8 cellular contexts compared by ENCODE assay signal in the genomic region with DNA sequence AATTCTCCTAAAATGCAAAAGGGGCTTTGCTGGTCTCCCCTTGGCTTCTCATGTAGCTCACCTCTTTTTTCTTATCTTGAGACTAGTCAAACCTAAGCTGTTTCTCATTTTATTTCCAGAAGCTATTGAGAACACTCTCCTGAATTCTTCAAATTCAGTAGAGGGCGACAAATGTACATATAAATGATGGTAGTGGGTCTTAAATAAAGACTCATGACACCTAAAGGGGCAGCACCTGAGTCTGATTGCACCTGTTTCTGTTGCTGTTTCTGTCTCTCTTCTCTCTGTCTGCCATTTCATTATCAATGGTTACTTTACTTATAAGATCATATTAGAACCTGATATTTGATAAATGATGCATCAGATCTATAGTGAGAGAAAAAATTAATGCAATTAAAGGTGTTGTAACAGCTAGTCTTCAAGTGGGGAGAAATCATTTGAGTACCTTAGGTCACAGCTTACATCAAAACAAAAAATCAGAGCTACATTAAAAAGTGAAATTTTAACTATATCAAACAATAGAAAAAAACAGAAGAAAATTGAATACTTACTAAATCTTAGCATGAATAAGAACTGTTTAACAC. TPM values are rescaled to one million over a fixed set of nuclear protein-coding genes. Genes with fewer than 3 reads are reported as not detected.
DNase-seq lines count a peak whose midpoint lies in the region; ATAC-seq and TF ChIP-seq lines count a peak whose summit lies in the region.

No MANE protein-coding gene starts in this region.

- peaks cover 3% of the 10 kb centered on the region; the same call in 1 of the 2 replicates for H3K4me1 ChIP-seq in Karpas-422 (ENCODE audit: low read length)
- H3K4me1 ChIP-seq in SK-N-SH (ENCODE audit: control insufficient read depth in 1 of 2, insufficient read depth in 2 of 2, low read depth in 1 of 2, low read length in 1 of 2): no peaks in the 10 kb centered on the region

- 0% methylated on average over 1 of the region's 1 CpG for WGBS in SK-N-SH (ENCODE audit: low lambda C conversion rate)

- H3K9ac ChIP-seq in Karpas-422 (ENCODE audit: low read length): no peak overlapping the region
- no peak overlapping the region for H3K9ac ChIP-seq in SK-N-SH

- H3K27ac ChIP-seq in Karpas-422 (ENCODE audit: low read length) (no peak overlapping the region), SK-N-SH (ENCODE audit: low read depth in 2 of 2, low read length in 1 of 2) (no peak overlapping the region)

- peak; percentile 72 for DNase-seq in COLO829 (ENCODE audit: low spot score)
- DNase-seq in Karpas-422: peak; percentile 89
- peak; percentile 60 for DNase-seq in SK-N-SH
- peak; percentile 20 for DNase-seq in glomerular visceral epithelial cell (ENCODE audit: extremely low spot score)
- no peak for DNase-seq in stimulated activated naive CD8-positive, alpha-beta T cell treated with anti-CD3 and anti-CD28 coated beads, Interleukin-15, Interleukin-2, amounts not matched to agents 100 U/mL and 50 U/mL, for 24 hours
- no peak for DNase-seq in NCI-H2081 treated with DMSO at 0.1 percent for 48 hours (lab: John Stamatoyannopoulos, UW)
- no peak for DNase-seq in NK-92 treated with Interleukin-12 subunit alpha and Interleukin-12 subunit beta, amount 100 ng/mL, for 24 hours (lab: John Stamatoyannopoulos, UW)

- H3K79me2 ChIP-seq in Karpas-422 (ENCODE audit: low read length): no peaks in the 10 kb centered on the region
- no peaks in the 10 kb centered on the region for H3K79me2 ChIP-seq in SK-N-SH (ENCODE audit: insufficient read depth)

- CTCF ChIA-PET in SK-N-SH (lab: Yijun Ruan, JAX): interaction anchor here (0.6 to 7.1 kb wide), 41 partner anchors 8 to 495 kb away, joined by 3 to 101 read pairs (median 4); a partner anchor contains a TSS

- H3K9me3 ChIP-seq in Karpas-422 (ENCODE audit: low read length) (no peaks in the 10 kb centered on the region), SK-N-SH (no peaks in the 10 kb centered on the region)

- H2AFZ ChIP-seq in Karpas-422 (ENCODE audit: low read length) (no peak overlapping the region), SK-N-SH (ENCODE audit: low read depth) (no peak overlapping the region)

- TF ChIP-seq CTCF in SK-N-SH (IDR thresholded peaks at IDR 0.05): peak; percentile 66

- H3K36me3 ChIP-seq in Karpas-422 (ENCODE audit: insufficient read depth, low read length) (no peaks in the 10 kb centered on the region), SK-N-SH (replicated peaks in 1 of 2; ENCODE audit: control insufficient read depth in 1 of 2, insufficient read depth in 2 of 2, low read length in 1 of 2) (no peaks in the 10 kb centered on the region)

- ATAC-seq in GM18868 (IDR thresholded peaks at IDR 0.05; ENCODE audit: unreplicated experiment): peak; percentile 66
- ATAC-seq in stimulated activated naive CD8-positive, alpha-beta T cell treated with anti-CD3 and anti-CD28 coated beads, Interleukin-15, Interleukin-2, amounts not matched to agents 100 U/mL and 50 U/mL, for 24 hours: peak; percentile 80

- H3K9me2 ChIP-seq in Karpas-422 (replicated peaks; ENCODE audit: insufficient read depth, low read length) (no peaks in the 10 kb centered on the region), SK-N-SH (no peaks in the 10 kb centered on the region)

- POLR2A ChIA-PET in SK-N-SH (lab: Yijun Ruan, JAX): no interaction called here

- no peaks in the 10 kb centered on the region for H4K20me1 ChIP-seq in Karpas-422 (ENCODE audit: insufficient read depth, low read depth, low read length)
- H4K20me1 ChIP-seq in SK-N-SH (ENCODE audit: insufficient read depth): no peaks in the 10 kb centered on the region

- TF ChIP-seq RAD21 in SK-N-SH (IDR thresholded peaks at IDR 0.05; ENCODE audit: low read length): peak; percentile 80

- H3K27me3 ChIP-seq in Karpas-422 (ENCODE audit: low read length): no peaks in the 10 kb centered on the region
- peaks cover 17% of the 10 kb centered on the region; the same call in 1 of the 2 replicates for H3K27me3 ChIP-seq in SK-N-SH (ENCODE audit: insufficient read depth)

- H3K4me2 ChIP-seq in Karpas-422 (ENCODE audit: low read depth, low read length, poor library complexity, severe bottlenecking) (no peak overlapping the region), SK-N-SH (no peak overlapping the region)

- H3K4me3 ChIP-seq in Karpas-422 (ENCODE audit: low read length): no peak overlapping the region
- no peak overlapping the region; a peak in 1 of 4 replicates for H3K4me3 ChIP-seq in SK-N-SH (ENCODE audit: low read depth in 2 of 2, low read length in 1 of 2)

- no peak for TF ChIP-seq EP300 in SK-N-SH (IDR thresholded peaks at IDR 0.05; ENCODE audit: borderline replicate concordance in 1 of 2, low read depth in 1 of 2, low read length in 1 of 2)

- no peaks in the 10 kb centered on the region for H3F3A ChIP-seq in SK-N-SH (replicated peaks; ENCODE audit: insufficient read depth)

TF ChIP-seq in SK-N-SH, 30 proteins besides CTCF, POLR2A, EP300 and RAD21:
- TF ChIP-seq GATA2 (CRISPR knock-in tag; IDR thresholded peaks at IDR 0.05) (no peak), SMC3 (IDR thresholded peaks at IDR 0.05; ENCODE audit: low read depth, low read length) (peak; percentile 35; the same call in 1 of the 2 replicates)

RNA-seq across cellular contexts. Expression of a gene that starts 7.0 kb away (rescaled TPM):
- total RNA-seq in Karpas-422 (2014; rRNA removed; shearing (Covaris generic); ENCODE audit: low replicate concordance): not detected in 2 replicates
- not detected in 2 replicates for polyA plus RNA-seq in SK-N-SH (2012; rRNA removed)
- polyA plus RNA-seq in SK-N-SH (2012; cell fraction: cytosol; rRNA removed): not detected in 2 replicates
- not detected in 2 replicates for polyA plus RNA-seq in SK-N-SH (2012; cell fraction: nucleus; rRNA removed)

RNA-seq across cellular contexts. Expression of a gene that starts 43.2 kb away (rescaled TPM):
- total RNA-seq in Karpas-422 (2014; rRNA removed; shearing (Covaris generic); ENCODE audit: low replicate concordance): 59.7 and 80.7 TPM in 2 replicates
- 10.7 and 13.1 TPM in 2 replicates for polyA plus RNA-seq in SK-N-SH (2012; rRNA removed)
- 16.7 and 19.9 TPM in 2 replicates for polyA plus RNA-seq in SK-N-SH (2012; cell fraction: cytosol; rRNA removed)
- 15.7 and 19.7 TPM in 2 replicates for polyA plus RNA-seq in SK-N-SH (2012; cell fraction: nucleus; rRNA removed)

Comparison
In these comparisons a context has a peak if more than half of its experiments do, and no peak if none do; other contexts are left out.
1. DNase-seq: peak in COLO829 (single experiment), Karpas-422 (single experiment), SK-N-SH (single experiment) and glomerular visceral epithelial cell (single experiment); none in stimulated activated naive CD8-positive, alpha-beta T cell treated with anti-CD3 and anti-CD28 coated beads, Interleukin-15, Interleukin-2, amounts not matched to agents 100 U/mL and 50 U/mL, for 24 hours (single experiment), NCI-H2081 treated with DMSO at 0.1 percent for 48 hours (single experiment) and NK-92 treated with Interleukin-12 subunit alpha and Interleukin-12 subunit beta, amount 100 ng/mL, for 24 hours (single experiment).